14 cellular contexts compared by ENCODE assay signal in the genomic region with DNA sequence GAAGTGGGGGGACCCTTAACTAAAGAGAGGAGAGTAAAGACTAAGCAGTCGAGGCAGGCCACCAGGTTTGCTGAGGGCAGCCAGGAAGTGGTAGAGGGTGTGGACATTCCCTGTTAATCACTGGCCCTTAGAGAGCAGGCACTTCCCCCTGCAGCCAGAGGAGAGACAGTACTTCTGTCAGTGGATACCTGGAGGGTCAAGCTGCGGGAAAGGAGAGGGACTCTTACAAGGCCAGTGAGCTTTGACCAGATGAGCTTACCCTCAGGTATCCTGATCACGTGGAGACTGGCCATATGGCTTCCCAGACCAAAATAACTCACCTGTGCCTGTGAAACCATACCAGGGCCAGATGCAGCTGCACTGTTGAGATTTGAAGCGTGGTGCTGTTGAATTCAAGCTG. TPM values are rescaled to one million over a fixed set of nuclear protein-coding genes. Genes with fewer than 3 reads are reported as not detected.
A peak's percentile ranks its signal among the peaks of the same experiment; 100 is the strongest.
DNase-seq lines count a peak whose midpoint lies in the region; ATAC-seq and TF ChIP-seq lines count a peak whose summit lies in the region.
"Had no signal": no experiment of that assay in that cellular context is flagged by ENCODE, and none has a peak within 500 bp of the region (broad histone marks: within the 10 kb centered on the region; RNA-seq: fewer than 3 reads in every experiment).

No MANE protein-coding gene starts in this region.

- TF ChIP-seq CTCF in MCF 10A (IDR thresholded peaks at IDR 0.05; ENCODE audit: unreplicated experiment): no peak
- no peak for TF ChIP-seq CTCF in breast epithelium (IDR thresholded peaks at IDR 0.05)
- peak in 1 of 6 experiments; percentile 5 for TF ChIP-seq CTCF in thyroid gland (IDR thresholded peaks at IDR 0.05)

- CTCF ChIA-PET in MCF 10A (lab: Yijun Ruan, JAX): interaction anchor here (0.5 to 13.7 kb wide), 9 partner anchors 18 to 285 kb away, joined by 3 to 536 read pairs (median 3); a partner anchor contains a TSS

- H3K27me3 ChIP-seq in breast epithelium (no peaks in the 10 kb centered on the region), thyroid gland (no peaks in the 10 kb centered on the region)

- intact Hi-C loops in MCF 10A (cut with micrococcal nuclease) (no loop called here), breast epithelium (cut with DNase I; ENCODE audit: low total_unique reads) (no loop called here), thyroid gland (cut with DNase I) (no loop called here)

- ATAC-seq in HG03460 (IDR thresholded peaks at IDR 0.05; ENCODE audit: unreplicated experiment): no peak
- ATAC-seq in stimulated activated naive CD8-positive, alpha-beta T cell treated with anti-CD3 and anti-CD28 coated beads, Interleukin-15, Interleukin-2, amounts not matched to agents 100 U/mL and 50 U/mL, for 24 hours: no peak
- ATAC-seq: stimulated activated memory B cell treated with anti-CD40 and anti-IgM and Interleukin-4, amounts not matched to agents 10 μg/mL and 1 μg/mL and 100 μg/mL, for 72 hours had no signal

- H3K4me3 ChIP-seq in breast epithelium: no peak overlapping the region
- H3K4me3 ChIP-seq in thyroid gland (replicated peaks in 1 of 3): no peak overlapping the region

- 30 to 50% methylated on average over 4 of the region's 4 CpGs for WGBS in thyroid gland, 2 donors

- H3K27ac ChIP-seq in breast epithelium (peak overlapping the region in 1 of 2 donors; percentile 14), thyroid gland (no peak overlapping the region)

- no peaks in the 10 kb centered on the region for H3K27me3 Mint-ChIP-seq in MCF 10A (ENCODE audit: insufficient read depth, unreplicated experiment)
- H3K27me3 Mint-ChIP-seq: activated CD8-positive, alpha-beta T cell treated with anti-CD3 and anti-CD28 coated beads for 36 hours had no signal

- H3K27ac Mint-ChIP-seq in MCF 10A (ENCODE audit: low read depth, unreplicated experiment): peak overlapping the region; percentile 82
- H3K27ac Mint-ChIP-seq: stimulated activated memory B cell treated with anti-CD40 and anti-IgM and Interleukin-4, amounts not matched to agents 10 μg/mL and 1 μg/mL and 100 μg/mL, for 72 hours had no signal

- H3K4me1 ChIP-seq in breast epithelium: peaks cover 0 to 9% of the 10 kb centered on the region in 2 donors
- H3K4me1 ChIP-seq in thyroid gland: peaks cover 17 to 18% of the 10 kb centered on the region in 2 donors

- H3K4me1 Mint-ChIP-seq in MCF 10A (ENCODE audit: insufficient read depth, unreplicated experiment): peaks cover 68% of the 10 kb centered on the region

- H3K9me3 ChIP-seq in breast epithelium (no peaks in the 10 kb centered on the region), thyroid gland (no peaks in the 10 kb centered on the region)

- POLR2A ChIA-PET in MCF 10A (lab: Yijun Ruan, JAX): interaction anchor here (0.6 to 13.3 kb wide), 15 partner anchors 8 to 259 kb away, joined by 3 to 350 read pairs (median 4); a partner anchor contains a TSS

- H3K36me3 ChIP-seq in breast epithelium: no peaks in the 10 kb centered on the region
- H3K36me3 ChIP-seq in thyroid gland: no peaks in the 10 kb centered on the region

- no peaks in the 10 kb centered on the region for H3K9me3 Mint-ChIP-seq in MCF 10A (ENCODE audit: unreplicated experiment)
- H3K9me3 Mint-ChIP-seq: activated CD8-positive, alpha-beta T cell treated with anti-CD3 and anti-CD28 coated beads for 36 hours; stimulated activated memory B cell treated with anti-CD40 and anti-IgM and Interleukin-4, amounts not matched to agents 10 μg/mL and 1 μg/mL and 100 μg/mL, for 72 hours had no signal

- DNase-seq in MCF 10A (ENCODE audit: unreplicated experiment) (no peak), breast epithelium (ENCODE audit: low spot score in 2 of 2) (no peak), SW480 (ENCODE audit: low spot score) (peak; percentile 70), iPS-NIHi7 (ENCODE audit: extremely low spot score) (peak; percentile 34), thyroid gland (peak; percentile 36 to 55), SIG-M5 treated with dmso at 0.1 percent for 504 hours (lab: John Stamatoyannopoulos, UW; ENCODE audit: unreplicated experiment) (no peak)
- no peak for DNase-seq in stimulated activated naive CD8-positive, alpha-beta T cell treated with anti-CD3 and anti-CD28 coated beads, Interleukin-15, Interleukin-2, amounts not matched to agents 100 U/mL and 50 U/mL, for 24 hours
- DNase-seq: activated CD8-positive, alpha-beta T cell treated with anti-CD3 and anti-CD28 coated beads for 36 hours; activated gamma-delta T cell; IMR-90; NCI-H1436; stimulated activated CD4-positive, alpha-beta T cell treated with anti-CD3 and anti-CD28 coated beads, Interleukin-2, amount 100 ng/mL, for 24 hours had no signal

- no peak for TF ChIP-seq POLR2A in breast epithelium (IDR thresholded peaks at IDR 0.05)
- TF ChIP-seq POLR2A in thyroid gland (IDR thresholded peaks at IDR 0.05): no peak

- peaks cover 34% of the 10 kb centered on the region for H3K36me3 Mint-ChIP-seq in MCF 10A (ENCODE audit: insufficient read depth, unreplicated experiment)
- H3K36me3 Mint-ChIP-seq: stimulated activated memory B cell treated with anti-CD40 and anti-IgM and Interleukin-4, amounts not matched to agents 10 μg/mL and 1 μg/mL and 100 μg/mL, for 72 hours had no signal

- H3K4me3 Mint-ChIP-seq in MCF 10A (ENCODE audit: unreplicated experiment): peak overlapping the region; percentile 25
- H3K4me3 Mint-ChIP-seq: activated CD8-positive, alpha-beta T cell treated with anti-CD3 and anti-CD28 coated beads for 36 hours; stimulated activated memory B cell treated with anti-CD40 and anti-IgM and Interleukin-4, amounts not matched to agents 10 μg/mL and 1 μg/mL and 100 μg/mL, for 72 hours had no signal

- BruUV-seq in MCF 10A (replicated peaks; lab: Mats Ljungman, UMichigan): no TSS peak

RNA-seq across cellular contexts. Expression of a gene that starts 28.6 kb away (rescaled TPM):
- total RNA-seq in MCF 10A (2022) (315 and 323 TPM in 2 replicates), breast epithelium (10 to 100 TPM; 45.9 to 99.5 (median 93.1) TPM), thyroid gland (10 to 100 TPM; 34.8 to 66.6 (median 52.7) TPM)

Comparison
In these comparisons a context has a peak if more than half of its experiments do, and no peak if none do; other contexts are left out.
1. DNase-seq: peak in SW480 (single experiment), iPS-NIHi7 (single experiment) and thyroid gland (2 of 2); none in MCF 10A (single experiment), breast epithelium (0 of 2), SIG-M5 treated with dmso at 0.1 percent for 504 hours (single experiment) and stimulated activated naive CD8-positive, alpha-beta T cell treated with anti-CD3 and anti-CD28 coated beads, Interleukin-15, Interleukin-2, amounts not matched to agents 100 U/mL and 50 U/mL, for 24 hours (single experiment).